In genomic region chr6:35611235-35611634, GRCh38 we compare ENCODE assay signal across 11 cellular contexts.
DNase-seq lines count a peak whose midpoint lies in the region; ATAC-seq and TF ChIP-seq lines count a peak whose summit lies in the region.
"Had no signal": no experiment of that assay in that cellular context is flagged by ENCODE, and none has a peak within 500 bp of the region (broad histone marks: within the 10 kb centered on the region; RNA-seq: fewer than 3 reads in every experiment).

No MANE protein-coding gene starts in this region.

- H3K27me3 ChIP-seq in right atrium auricular region: no peaks in the 10 kb centered on the region
- H3K27me3 ChIP-seq: pancreas had no signal

- H3K9me3 ChIP-seq in right atrium auricular region: no peaks in the 10 kb centered on the region
- H3K9me3 ChIP-seq: pancreas had no signal

- intact Hi-C loops in activated CD4-positive, alpha-beta T cell treated with anti-CD3 and anti-CD28 coated beads, Interleukin-2, amount 10 ng/mL, durations not matched to agents 24 days and 14 days (cut with micrococcal nuclease): no loop called here
- intact Hi-C loops in sciatic nerve (cut with DNase I): no loop called here

- H3K4me3 Mint-ChIP-seq in activated CD4-positive, alpha-beta T cell treated with anti-CD3 and anti-CD28 coated beads, Interleukin-2, amount 10 ng/mL, durations not matched to agents 24 days and 14 days: peak overlapping the region; percentile 20
- H3K4me3 Mint-ChIP-seq in activated naive CD4-positive, alpha-beta T cell treated with anti-CD3 and anti-CD28 coated beads, Interleukin-2, amount 10 ng/mL, durations not matched to agents 7 days and 5 days: no peak overlapping the region

- H3K4me1 Mint-ChIP-seq in activated CD4-positive, alpha-beta T cell treated with anti-CD3 and anti-CD28 coated beads, Interleukin-2, amount 10 ng/mL, durations not matched to agents 24 days and 14 days: peaks cover 32% of the 10 kb centered on the region
- H3K4me1 Mint-ChIP-seq in activated naive CD4-positive, alpha-beta T cell treated with anti-CD3 and anti-CD28 coated beads, Interleukin-2, amount 10 ng/mL, durations not matched to agents 7 days and 5 days: peaks cover 47% of the 10 kb centered on the region

- H3K27me3 Mint-ChIP-seq in activated CD4-positive, alpha-beta T cell treated with anti-CD3 and anti-CD28 coated beads, Interleukin-2, amount 10 ng/mL, durations not matched to agents 24 days and 14 days: no peaks in the 10 kb centered on the region
- no peaks in the 10 kb centered on the region for H3K27me3 Mint-ChIP-seq in activated naive CD4-positive, alpha-beta T cell treated with anti-CD3 and anti-CD28 coated beads, Interleukin-2, amount 10 ng/mL, durations not matched to agents 7 days and 5 days

- TF ChIP-seq CTCF in right atrium auricular region (IDR thresholded peaks at IDR 0.05): no peak

- H3K4me3 ChIP-seq in right atrium auricular region: no peak overlapping the region
- H3K4me3 ChIP-seq: pancreas had no signal

- peaks cover 85% of the 10 kb centered on the region for H3K36me3 ChIP-seq in right atrium auricular region

- H3K27ac Mint-ChIP-seq in activated CD4-positive, alpha-beta T cell treated with anti-CD3 and anti-CD28 coated beads, Interleukin-2, amount 10 ng/mL, durations not matched to agents 24 days and 14 days: peak overlapping the region; percentile 35
- H3K27ac Mint-ChIP-seq in activated naive CD4-positive, alpha-beta T cell treated with anti-CD3 and anti-CD28 coated beads, Interleukin-2, amount 10 ng/mL, durations not matched to agents 7 days and 5 days: peak overlapping the region; percentile 34

- CTCF ChIA-PET in activated naive CD4-positive, alpha-beta T cell treated with anti-CD3 and anti-CD28 coated beads, Interleukin-2, amount 10 ng/mL, durations not matched to agents 7 days and 5 days (lab: Charles Lee): interaction anchor here (0.6 to 1.1 kb wide), 3 partner anchors 10 to 27 kb away, joined by 3 to 4 read pairs (median 3); no protein-coding TSS in a partner anchor

- peaks cover 72% of the 10 kb centered on the region for H3K36me3 Mint-ChIP-seq in activated CD4-positive, alpha-beta T cell treated with anti-CD3 and anti-CD28 coated beads, Interleukin-2, amount 10 ng/mL, durations not matched to agents 24 days and 14 days (ENCODE audit: low read depth)
- H3K36me3 Mint-ChIP-seq in activated naive CD4-positive, alpha-beta T cell treated with anti-CD3 and anti-CD28 coated beads, Interleukin-2, amount 10 ng/mL, durations not matched to agents 7 days and 5 days: peaks cover 76% of the 10 kb centered on the region

- peak; percentile 78 for DNase-seq in activated CD4-positive, alpha-beta T cell treated with anti-CD3 and anti-CD28 coated beads, Interleukin-2, amount 10 ng/mL, durations not matched to agents 24 days and 14 days
- DNase-seq in activated CD4-positive, alpha-beta T cell treated with anti-CD3 and anti-CD28 coated beads, Interleukin-2, amount 50 U/mL, for 1 hour: no peak
- DNase-seq in activated naive CD4-positive, alpha-beta T cell treated with anti-CD3 and anti-CD28 coated beads, Interleukin-2, amount 10 ng/mL, durations not matched to agents 7 days and 5 days: peak; percentile 45
- DNase-seq in right atrium auricular region (ENCODE audit: low spot score) (no peak), stromal cell of bone marrow (ENCODE audit: low read depth) (peak; percentile 35), NCI-H446 treated with DMSO at 0.1 percent for 48 hours (lab: John Stamatoyannopoulos, UW) (no peak), retina (no peak), sciatic nerve (ENCODE audit: low spot score) (no peak)
- DNase-seq: ACHN, anterior cingulate cortex, pancreas had no signal

- peaks cover 0 to 19% of the 10 kb centered on the region in 2 donors for H3K4me1 ChIP-seq in right atrium auricular region
- H3K4me1 ChIP-seq: pancreas had no signal

- ATAC-seq in sciatic nerve: no peak

- H3K27ac ChIP-seq in right atrium auricular region: peak overlapping the region; percentile 28 to 58
- H3K27ac ChIP-seq: pancreas had no signal

- H3K9me3 Mint-ChIP-seq in activated CD4-positive, alpha-beta T cell treated with anti-CD3 and anti-CD28 coated beads, Interleukin-2, amount 10 ng/mL, durations not matched to agents 24 days and 14 days: peaks cover 6% of the 10 kb centered on the region
- peaks cover 3% of the 10 kb centered on the region for H3K9me3 Mint-ChIP-seq in activated naive CD4-positive, alpha-beta T cell treated with anti-CD3 and anti-CD28 coated beads, Interleukin-2, amount 10 ng/mL, durations not matched to agents 7 days and 5 days

Comparison
In these comparisons a context has a peak if more than half of its experiments do, and no peak if none do; other contexts are left out.
1. DNase-seq: peak in activated CD4-positive, alpha-beta T cell treated with anti-CD3 and anti-CD28 coated beads, Interleukin-2, amount 10 ng/mL, durations not matched to agents 24 days and 14 days (single experiment), activated naive CD4-positive, alpha-beta T cell treated with anti-CD3 and anti-CD28 coated beads, Interleukin-2, amount 10 ng/mL, durations not matched to agents 7 days and 5 days (single experiment) and stromal cell of bone marrow (single experiment); none in activated CD4-positive, alpha-beta T cell treated with anti-CD3 and anti-CD28 coated beads, Interleukin-2, amount 50 U/mL, for 1 hour (single experiment), right atrium auricular region (single experiment), NCI-H446 treated with DMSO at 0.1 percent for 48 hours (single experiment), retina (single experiment) and sciatic nerve (single experiment).